ENCODE assay signal across 10 cellular contexts in the genomic region with DNA sequence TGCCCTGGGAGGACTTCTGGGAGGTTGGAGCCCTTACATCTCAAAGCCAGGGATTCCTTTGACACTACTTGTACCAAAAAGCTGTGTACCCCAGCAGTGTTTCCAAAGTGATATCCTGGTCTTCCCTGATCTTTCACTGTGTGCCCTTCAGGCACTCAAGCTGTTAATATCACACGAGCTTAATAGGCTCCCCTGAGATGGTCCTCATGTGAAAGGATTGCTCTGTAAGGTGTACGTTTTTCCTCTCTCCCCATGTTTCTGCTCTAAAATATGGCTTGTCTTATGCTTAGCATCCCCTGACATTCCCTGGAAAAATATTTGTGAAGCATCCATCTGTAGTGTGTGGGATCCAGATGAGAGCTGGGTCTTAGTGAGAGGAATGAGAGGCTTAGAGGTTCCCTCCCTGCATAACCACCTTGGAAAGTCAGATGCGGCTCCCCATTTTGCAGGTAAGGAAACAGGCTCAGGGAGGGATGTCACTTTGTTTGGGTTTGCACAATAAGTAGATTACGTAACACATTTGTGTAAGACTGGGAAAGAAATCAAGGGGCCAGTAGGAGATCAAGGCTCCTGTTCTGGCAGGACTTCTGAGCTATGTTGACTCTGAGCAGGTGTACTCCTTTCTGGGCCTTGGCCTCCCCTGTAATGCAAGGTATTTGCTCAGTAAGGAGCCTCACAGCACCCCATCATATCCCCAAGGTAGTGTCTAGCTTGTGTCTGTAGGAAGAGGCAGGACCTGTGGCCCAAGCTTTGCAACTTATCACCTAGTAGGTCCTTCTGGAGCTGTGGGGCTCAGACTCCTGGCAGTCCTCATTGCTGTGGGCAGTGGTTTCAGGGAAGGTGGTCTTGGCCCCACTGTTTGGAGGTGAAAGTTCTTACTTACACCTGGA. TPM values are rescaled to one million over a fixed set of nuclear protein-coding genes. Genes with fewer than 3 reads are reported as not detected.
DNase-seq lines count a peak whose midpoint lies in the region; ATAC-seq and TF ChIP-seq lines count a peak whose summit lies in the region.
"Had no signal": no experiment of that assay in that cellular context is flagged by ENCODE, and none has a peak within 500 bp of the region (broad histone marks: within the 10 kb centered on the region; RNA-seq: fewer than 3 reads in every experiment).

No MANE protein-coding gene starts in this region.

- peak overlapping the region; percentile 71 for H3K4me2 ChIP-seq in hepatocyte
- H3K4me2 ChIP-seq: BLaER1 treated with 17β-estradiol and CSF1 and Interleukin-3, amounts not matched to agents 10 nM and 100 nM had no signal

- no peaks in the 10 kb centered on the region for H3K9me2 ChIP-seq in hepatocyte (replicated peaks; ENCODE audit: insufficient read depth)

- 85% methylated on average over 4 of the region's 4 CpGs for WGBS in hepatocyte (ENCODE audit: low lambda C conversion rate, missing lambda C conversion rate)
- 66 to 80% (median 69%) methylated on average over 4 of the region's 4 CpGs for WGBS in psoas muscle, 3 donors

- H3K27ac ChIP-seq in C4-2B (peak overlapping the region; percentile 61; the same call in 1 of the 2 replicates), hepatocyte (peak overlapping the region; percentile 82), psoas muscle (peak overlapping the region; percentile 71), foreskin keratinocyte (no peak overlapping the region)
- H3K27ac ChIP-seq: BLaER1 treated with 17β-estradiol and CSF1 and Interleukin-3, amounts not matched to agents 10 nM and 100 nM had no signal

- TF ChIP-seq CTCF in C4-2B (conservative IDR thresholded peaks at IDR 0.05) (no peak), hepatocyte (IDR thresholded peaks at IDR 0.05; ENCODE audit: poor library complexity) (no peak), psoas muscle (IDR thresholded peaks at IDR 0.05) (no peak), foreskin keratinocyte (conservative IDR thresholded peaks at IDR 0.05) (no peak)

- peak overlapping the region; percentile 53 for H2AFZ ChIP-seq in hepatocyte

- H4K20me1 ChIP-seq in hepatocyte (ENCODE audit: insufficient read depth, poor library complexity, severe bottlenecking), result no peaks in the 10 kb centered on the region
- H4K20me1 ChIP-seq: BLaER1 treated with 17β-estradiol and CSF1 and Interleukin-3, amounts not matched to agents 10 nM and 100 nM had no signal

- no peaks in the 10 kb centered on the region for H3K79me2 ChIP-seq in hepatocyte

- no peaks in the 10 kb centered on the region for H3K27me3 ChIP-seq in adipocyte (replicated peaks; ENCODE audit: control insufficient read depth, insufficient read depth, low read length)
- no peaks in the 10 kb centered on the region for H3K27me3 ChIP-seq in hepatocyte
- H3K27me3 ChIP-seq in psoas muscle (ENCODE audit: insufficient read depth in 3 of 3, low read length in 2 of 3), result no peaks in the 10 kb centered on the region
- no peaks in the 10 kb centered on the region for H3K27me3 ChIP-seq in foreskin keratinocyte
- H3K27me3 ChIP-seq: BLaER1 treated with 17β-estradiol and CSF1 and Interleukin-3, amounts not matched to agents 10 nM and 100 nM had no signal

- peak; percentile 21 to 49 (median 28) for ATAC-seq in psoas muscle
- ATAC-seq in GM18502 (IDR thresholded peaks at IDR 0.05; ENCODE audit: poor library complexity, unreplicated experiment), result no peak
- no peak for ATAC-seq in HG02884 (IDR thresholded peaks at IDR 0.05; ENCODE audit: unreplicated experiment)
- no peak for ATAC-seq in foreskin keratinocyte

- H3K4me1 ChIP-seq in adipocyte (ENCODE audit: control insufficient read depth, insufficient read depth, low read length) (peaks cover 40% of the 10 kb centered on the region), hepatocyte (ENCODE audit: insufficient read depth) (peaks cover 31% of the 10 kb centered on the region), psoas muscle (peaks cover 20% of the 10 kb centered on the region), foreskin keratinocyte (no peaks in the 10 kb centered on the region)

- H3K4me3 ChIP-seq in adipocyte (ENCODE audit: low read length), result peak overlapping the region; percentile 86
- H3K4me3 ChIP-seq in hepatocyte, result no peak overlapping the region
- peak overlapping the region; percentile 59 for H3K4me3 ChIP-seq in psoas muscle
- H3K4me3 ChIP-seq: BLaER1 treated with 17β-estradiol and CSF1 and Interleukin-3, amounts not matched to agents 10 nM and 100 nM had no signal

- peak overlapping the region; percentile 98 for H3K9ac ChIP-seq in adipocyte (ENCODE audit: low read length)
- H3K9ac ChIP-seq: BLaER1 treated with 17β-estradiol and CSF1 and Interleukin-3, amounts not matched to agents 10 nM and 100 nM had no signal

- H3K36me3 ChIP-seq in adipocyte (ENCODE audit: control insufficient read depth, insufficient read depth, low read length, severe bottlenecking), result peaks cover 20% of the 10 kb centered on the region
- no peaks in the 10 kb centered on the region for H3K36me3 ChIP-seq in hepatocyte (replicated peaks; ENCODE audit: insufficient read depth, low read depth)
- H3K36me3 ChIP-seq in psoas muscle (ENCODE audit: insufficient read depth in 1 of 2, low read depth in 1 of 2), result no peaks in the 10 kb centered on the region
- H3K36me3 ChIP-seq: BLaER1 treated with 17β-estradiol and CSF1 and Interleukin-3, amounts not matched to agents 10 nM and 100 nM had no signal

- H3K9me3 ChIP-seq in adipocyte (ENCODE audit: control insufficient read depth, low read length) (no peaks in the 10 kb centered on the region), hepatocyte (ENCODE audit: low read depth) (no peaks in the 10 kb centered on the region), psoas muscle (no peaks in the 10 kb centered on the region)
- H3K9me3 ChIP-seq: BLaER1 treated with 17β-estradiol and CSF1 and Interleukin-3, amounts not matched to agents 10 nM and 100 nM had no signal

- intact Hi-C loops in psoas muscle (cut with DNase I), result loop anchor here (5.0 to 10.0 kb wide), 2 partner anchors 350 to 363 kb away; no protein-coding TSS in a partner anchor

- no peak for DNase-seq in adipocyte (ENCODE audit: low read depth)
- DNase-seq in hepatocyte (ENCODE audit: low spot score), result no peak
- DNase-seq in psoas muscle, result no peak
- DNase-seq in activated T-cell treated with anti-CD3 and anti-CD28 coated beads, Interleukin-2, amount 50 U/mL, for 1 hour, result no peak
- DNase-seq in foreskin keratinocyte, result no peak
- DNase-seq: NCI-H1436 had no signal

RNA-seq across cellular contexts. Expression of a gene that starts 0.7 kb away (rescaled TPM):
- total RNA-seq in hepatocyte (20.1 and 26.2 TPM in 2 replicates), psoas muscle (10 to 100 TPM in 2 of 4 donors, 1 to 10 TPM in 2; 1.8 to 18.1 (median 8.7) TPM), foreskin keratinocyte (0.34 and 0.42 TPM in 2 replicates)
- polyA plus RNA-seq in hepatocyte (30.6 and 31.3 TPM in 2 replicates), psoas muscle (1 to 10 TPM; 2.2 to 4.4 (median 2.4) TPM), foreskin keratinocyte (0.39 and 0.74 TPM in 2 replicates)

RNA-seq across cellular contexts. Expression of a gene that starts 39.5 kb away (rescaled TPM):
- total RNA-seq in hepatocyte (0.24 and 0.93 TPM in 2 replicates), psoas muscle (10 to 100 TPM; 10.8 to 19.0 (median 17.8) TPM), foreskin keratinocyte (not detected in 2 replicates)
- polyA plus RNA-seq in hepatocyte (0.40 and 0.58 TPM in 2 replicates), psoas muscle (10 to 100 TPM; 16.5 to 24.0 (median 22.6) TPM), foreskin keratinocyte (not detected in 2 replicates)

RNA-seq across cellular contexts. Expression of a gene that starts 45.8 kb away (rescaled TPM):
- total RNA-seq in hepatocyte (18.9 and 19.8 TPM in 2 replicates), psoas muscle (10 to 100 TPM in 1 of 4 donors, 1 to 10 TPM in 3; 5.8 to 11.0 (median 6.9) TPM), foreskin keratinocyte (7.9 and 8.7 TPM in 2 replicates)
- polyA plus RNA-seq in hepatocyte (13.8 and 14.3 TPM in 2 replicates), psoas muscle (1 to 10 TPM; 2.6 to 9.8 (median 6.5) TPM), foreskin keratinocyte (5.8 and 8.3 TPM in 2 replicates)

Comparison
In these comparisons a context has a peak if more than half of its experiments do, and no peak if none do; other contexts are left out.
1. ATAC-seq: peak in psoas muscle (4 of 4); none in GM18502 (single experiment), HG02884 (single experiment) and foreskin keratinocyte (single experiment).